ENCODE assay signal across 8 cellular contexts in genomic region chr11:83051760-83052671, GRCh38. TPM values are rescaled to one million over a fixed set of nuclear protein-coding genes. Genes with fewer than 3 reads are reported as not detected.
DNase-seq lines count a peak whose midpoint lies in the region; ATAC-seq and TF ChIP-seq lines count a peak whose summit lies in the region.

No MANE protein-coding gene starts in this region.

- H3K27me3 ChIP-seq in SU-DHL-6 (ENCODE audit: low read length): no peaks in the 10 kb centered on the region
- no peaks in the 10 kb centered on the region for H3K27me3 ChIP-seq in skeletal muscle tissue (ENCODE audit: control insufficient read depth in 3 of 3, insufficient read depth in 3 of 3, low read length in 3 of 3)

- H3K27ac ChIP-seq in SU-DHL-6 (ENCODE audit: low read depth, low read length) (peak overlapping the region; percentile 88), skeletal muscle tissue (ENCODE audit: low read depth, low read length) (peak overlapping the region; percentile 77)

- H3K79me2 ChIP-seq in SU-DHL-6 (ENCODE audit: insufficient read depth, low read length): peaks cover 100% of the 10 kb centered on the region

- TF ChIP-seq CTCF in SU-DHL-6 (IDR thresholded peaks at IDR 0.05; ENCODE audit: insufficient read depth, low read length, poor library complexity, severe bottlenecking) (no peak), CD14-positive monocyte (IDR thresholded peaks at IDR 0.05) (no peak)

- H2AFZ ChIP-seq in SU-DHL-6 (ENCODE audit: low read depth, low read length, severe bottlenecking): no peak overlapping the region

- no peak overlapping the region for H3K4me3 Mint-ChIP-seq in CD14-positive monocyte

- DNase-seq in H4 (ENCODE audit: low spot score): peak; percentile 93
- peak; percentile 36 for DNase-seq in glomerular visceral epithelial cell (ENCODE audit: extremely low spot score)
- DNase-seq in CD14-positive monocyte (ENCODE audit: low spot score): no peak
- no peak for DNase-seq in NCI-H510A treated with DMSO at 0.1 percent for 48 hours (lab: John Stamatoyannopoulos, UW)

- H3K9me3 ChIP-seq in SU-DHL-6 (ENCODE audit: insufficient read depth, low read length): no peaks in the 10 kb centered on the region
- no peaks in the 10 kb centered on the region for H3K9me3 ChIP-seq in skeletal muscle tissue (ENCODE audit: control insufficient read depth in 3 of 3, low read length in 3 of 3)

- H3K27me3 Mint-ChIP-seq in CD14-positive monocyte (ENCODE audit: low read depth in 3 of 3): peaks cover 0 to 10% (median 1%) of the 10 kb centered on the region in 3 donors

- intact Hi-C loops in CD14-positive monocyte (cut with micrococcal nuclease): no loop called here

- H3K4me2 ChIP-seq in SU-DHL-6 (ENCODE audit: low read depth, low read length, poor library complexity, severe bottlenecking): no peak overlapping the region

- peaks cover 8% of the 10 kb centered on the region for H3K4me1 Mint-ChIP-seq in CD14-positive monocyte

- H3K9ac ChIP-seq in SU-DHL-6 (ENCODE audit: low read length): no peak overlapping the region
- H3K9ac ChIP-seq in skeletal muscle tissue (ENCODE audit: low read depth in 1 of 3, low read length in 3 of 3): no peak overlapping the region

- no peaks in the 10 kb centered on the region for H3K9me3 Mint-ChIP-seq in CD14-positive monocyte

- H3K4me3 ChIP-seq in SU-DHL-6 (ENCODE audit: insufficient read depth, low read length, poor library complexity, severe bottlenecking): no peak overlapping the region
- H3K4me3 ChIP-seq in skeletal muscle tissue (ENCODE audit: low read length in 3 of 3): peak overlapping the region in 1 of 3 donors; percentile 16

- H3K36me3 ChIP-seq in SU-DHL-6 (ENCODE audit: low read length) (peaks cover 8% of the 10 kb centered on the region; the same call in 1 of the 2 replicates), skeletal muscle tissue (ENCODE audit: control insufficient read depth in 3 of 3, insufficient read depth in 3 of 3, low read length in 3 of 3) (no peaks in the 10 kb centered on the region)

- H3K36me3 Mint-ChIP-seq in CD14-positive monocyte: no peaks in the 10 kb centered on the region

- H3K27ac Mint-ChIP-seq in CD14-positive monocyte: no peak overlapping the region

- no peaks in the 10 kb centered on the region for H3K9me2 ChIP-seq in SU-DHL-6 (replicated peaks; ENCODE audit: insufficient read depth, low read length)

- peaks cover 41 to 51% (median 44%) of the 10 kb centered on the region in 3 donors for H3K4me1 ChIP-seq in skeletal muscle tissue (ENCODE audit: control insufficient read depth in 3 of 3, insufficient read depth in 3 of 3, low read length in 3 of 3)

- ATAC-seq in GM18909 (IDR thresholded peaks at IDR 0.05; ENCODE audit: poor library complexity, unreplicated experiment): no peak
- ATAC-seq in GM18517 (IDR thresholded peaks at IDR 0.05; ENCODE audit: unreplicated experiment): no peak

- H3F3A ChIP-seq in SU-DHL-6 (ENCODE audit: insufficient read depth): peaks cover 62% of the 10 kb centered on the region

- H4K20me1 ChIP-seq in SU-DHL-6 (ENCODE audit: low read depth, low read length): no peaks in the 10 kb centered on the region

RNA-seq across cellular contexts. Expression of gene RAB30, which starts 19.7 kb away (rescaled TPM):
- 15.3 and 16.9 TPM in 2 replicates for total RNA-seq in H4 (2014; rRNA removed; shearing (Covaris generic))
- total RNA-seq in skeletal muscle tissue: 16.2 TPM
- under 1 TPM; 0.54 to 0.67 TPM for polyA plus RNA-seq in CD14-positive monocyte

Comparison
In these comparisons a context has a peak if more than half of its experiments do, and no peak if none do; other contexts are left out.
1. DNase-seq: peak in H4 (single experiment) and glomerular visceral epithelial cell (single experiment); none in CD14-positive monocyte (single experiment) and NCI-H510A treated with DMSO at 0.1 percent for 48 hours (single experiment).